In the genomic region with DNA sequence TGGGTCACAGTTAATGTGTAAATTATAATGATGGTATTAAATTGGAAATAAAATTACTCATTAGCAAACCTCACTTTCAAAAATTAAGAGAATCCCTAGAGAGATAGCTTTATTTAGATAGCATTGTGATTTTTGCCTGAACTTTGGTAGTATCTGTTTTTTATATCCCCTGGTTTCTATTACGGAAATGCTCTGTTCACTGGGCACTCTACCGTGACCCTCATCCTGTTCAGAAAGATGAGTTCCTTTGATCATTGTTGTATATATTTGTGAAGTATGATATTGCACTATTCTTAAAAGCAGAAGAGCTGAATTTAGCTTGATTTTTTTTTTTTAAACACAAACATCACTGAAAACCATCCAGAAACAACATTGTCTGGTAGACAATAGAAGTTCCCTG, we compare ENCODE assay signal across 18 cellular contexts.
DNase-seq lines count a peak whose midpoint lies in the region; ATAC-seq and TF ChIP-seq lines count a peak whose summit lies in the region.
"Had no signal": no experiment of that assay in that cellular context is flagged by ENCODE, and none has a peak within 500 bp of the region (broad histone marks: within the 10 kb centered on the region; RNA-seq: fewer than 3 reads in every experiment).

No MANE protein-coding gene starts in this region.

- H3K36me3 Mint-ChIP-seq in progenitor cell of endocrine pancreas (ENCODE audit: insufficient read depth) = no peaks in the 10 kb centered on the region
- H3K36me3 Mint-ChIP-seq: CD4-positive, CD25-positive, alpha-beta regulatory T cell; CD8-positive, alpha-beta memory T cell had no signal

- no peaks in the 10 kb centered on the region for H3K4me1 Mint-ChIP-seq in progenitor cell of endocrine pancreas (ENCODE audit: low read depth)
- H3K4me1 Mint-ChIP-seq: CD4-positive, CD25-positive, alpha-beta regulatory T cell; CD8-positive, alpha-beta memory T cell; H9 had no signal

- peak overlapping the region in 2 of 10 experiments; percentile 10 to 19; a peak in 2 of 20 replicates for H3K4me3 ChIP-seq in BLaER1 treated with 17β-estradiol and CSF1 and Interleukin-3, amounts not matched to agents 10 nM and 100 nM

- ATAC-seq in GM18868 (IDR thresholded peaks at IDR 0.05; ENCODE audit: unreplicated experiment) = peak; percentile 85
- ATAC-seq in HG02678 (IDR thresholded peaks at IDR 0.05; ENCODE audit: unreplicated experiment) = peak; percentile 69

- H3K4me1 ChIP-seq in BLaER1 treated with 17β-estradiol and CSF1 and Interleukin-3, amounts not matched to agents 10 nM and 100 nM = peaks cover 12 to 34% (median 24%) of the 10 kb centered on the region in 10 experiments
- H3K4me1 ChIP-seq: Caco-2 had no signal

- peak overlapping the region; percentile 50 to 88 (median 76); a peak in 21 of 22 replicates for H3K4me2 ChIP-seq in BLaER1 treated with 17β-estradiol and CSF1 and Interleukin-3, amounts not matched to agents 10 nM and 100 nM
- H3K4me2 ChIP-seq: KMS-11 had no signal

- no peak overlapping the region for H3K4me3 Mint-ChIP-seq in progenitor cell of endocrine pancreas (ENCODE audit: low read depth)
- H3K4me3 Mint-ChIP-seq: CD4-positive, CD25-positive, alpha-beta regulatory T cell; CD8-positive, alpha-beta memory T cell; H9 had no signal

- peak overlapping the region in 8 of 11 experiments; percentile 51 to 84 (median 73); a peak in 16 of 22 replicates for H3K27ac ChIP-seq in BLaER1 treated with 17β-estradiol and CSF1 and Interleukin-3, amounts not matched to agents 10 nM and 100 nM
- H3K27ac ChIP-seq: HL-60, KMS-11 had no signal

- TF ChIP-seq CTCF in progenitor cell of endocrine pancreas (IDR thresholded peaks at IDR 0.05; ENCODE audit: unreplicated experiment) = no peak

- H3K9me3 ChIP-seq in BLaER1 treated with 17β-estradiol and CSF1 and Interleukin-3, amounts not matched to agents 10 nM and 100 nM (replicated peaks in 1 of 11) = peaks cover 0 to 19% (median 7%) of the 10 kb centered on the region in 11 experiments; a peak in 9 of 22 replicates
- H3K9me3 ChIP-seq: Caco-2 had no signal

- no peaks in the 10 kb centered on the region for H4K20me1 ChIP-seq in BLaER1 treated with 17β-estradiol and CSF1 and Interleukin-3, amounts not matched to agents 10 nM and 100 nM

- no peaks in the 10 kb centered on the region for H3K36me3 ChIP-seq in BLaER1 treated with 17β-estradiol and CSF1 and Interleukin-3, amounts not matched to agents 10 nM and 100 nM

- no peak overlapping the region for H3K27ac Mint-ChIP-seq in progenitor cell of endocrine pancreas
- H3K27ac Mint-ChIP-seq: CD4-positive, CD25-positive, alpha-beta regulatory T cell; CD8-positive, alpha-beta memory T cell; H9 had no signal

- no peaks in the 10 kb centered on the region for H3K27me3 ChIP-seq in BLaER1 treated with 17β-estradiol and CSF1 and Interleukin-3, amounts not matched to agents 10 nM and 100 nM

- H3K9me3 Mint-ChIP-seq in progenitor cell of endocrine pancreas (ENCODE audit: low read depth) = peaks cover 7% of the 10 kb centered on the region

- peak overlapping the region in 6 of 11 experiments; percentile 4 to 69 (median 46); a peak in 9 of 22 replicates for H3K9ac ChIP-seq in BLaER1 treated with 17β-estradiol and CSF1 and Interleukin-3, amounts not matched to agents 10 nM and 100 nM
- H3K9ac ChIP-seq: KMS-11 had no signal

- DNase-seq in NAMALWA (ENCODE audit: low spot score) (peak; percentile 35), midbrain (lab: John Stamatoyannopoulos, UW) (no peak), glomerular visceral epithelial cell (ENCODE audit: extremely low spot score) (no peak), progenitor cell of endocrine pancreas (ENCODE audit: low spot score, unreplicated experiment) (no peak)
- no peak for DNase-seq in stimulated activated CD4-positive, alpha-beta T cell treated with anti-CD3 and anti-CD28 coated beads, Interleukin-2, amount 100 ng/mL, for 48 hours
- DNase-seq: 8988T; C1 segment of cervical spinal cord; Caco-2; CD4-positive, CD25-positive, alpha-beta regulatory T cell; CD8-positive, alpha-beta memory T cell; DMS79 treated with DMSO at 0.1 percent for 48 hours; GF-D8; H9 had no signal

- no peaks in the 10 kb centered on the region for H3K27me3 Mint-ChIP-seq in progenitor cell of endocrine pancreas
- H3K27me3 Mint-ChIP-seq: CD4-positive, CD25-positive, alpha-beta regulatory T cell; CD8-positive, alpha-beta memory T cell had no signal
